7 cellular contexts compared by ENCODE assay signal in the genomic region with DNA sequence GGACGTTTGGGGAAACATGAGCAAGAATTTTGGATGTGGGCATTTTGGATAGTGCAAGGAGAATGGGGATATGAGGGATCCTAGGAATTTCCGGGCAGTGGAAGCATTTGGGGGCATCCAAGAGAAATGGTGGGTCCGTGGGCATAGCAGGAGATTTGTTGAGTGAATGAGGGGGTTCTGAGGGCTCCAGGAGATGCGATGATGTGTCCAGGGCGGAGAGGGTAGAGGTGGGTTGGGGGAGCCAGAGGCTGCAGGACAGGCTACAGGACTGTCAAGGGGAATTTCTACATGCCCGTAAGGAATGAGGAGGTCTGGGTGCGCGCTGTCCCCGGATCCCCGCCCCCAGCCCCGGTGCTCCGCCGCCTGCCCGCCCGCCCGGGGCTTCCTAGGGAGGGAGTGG. TPM values are rescaled to one million over a fixed set of nuclear protein-coding genes. Genes with fewer than 3 reads are reported as not detected.
DNase-seq lines count a peak whose midpoint lies in the region; ATAC-seq, FAIRE-seq and TF ChIP-seq lines count a peak whose summit lies in the region.

No MANE protein-coding gene starts in this region.

- peaks cover 14% of the 10 kb centered on the region for H3K4me1 Mint-ChIP-seq in endodermal cell

- H3K27ac Mint-ChIP-seq in endodermal cell, result peak overlapping the region; percentile 77

- peaks cover 18% of the 10 kb centered on the region for H3K36me3 Mint-ChIP-seq in endodermal cell (ENCODE audit: low read depth)

- intact Hi-C loops in pancreas (cut with DNase I), result loop anchor here in 1 of 3 donors (10.0 kb wide), 1 partner anchor 175 kb away; no protein-coding TSS in a partner anchor

- H3K4me1 ChIP-seq in MM.1S (ENCODE audit: low read length) (peaks cover 5% of the 10 kb centered on the region; the same call in 1 of the 2 replicates), endodermal cell (ENCODE audit: control insufficient read depth, insufficient read depth, low read length) (no peaks in the 10 kb centered on the region), pancreas (peaks cover 5 to 14% (median 6%) of the 10 kb centered on the region in 3 donors)

- H3K27ac ChIP-seq in MM.1S (ENCODE audit: low read length) (no peak overlapping the region), endodermal cell (ENCODE audit: low read depth, low read length) (no peak overlapping the region), pancreas (no peak overlapping the region)

- H4K20me1 ChIP-seq in MM.1S (ENCODE audit: insufficient read depth, low read length), result no peaks in the 10 kb centered on the region

- peak overlapping the region; percentile 72 for H3K4me2 ChIP-seq in MM.1S (ENCODE audit: low read depth, low read length)

- H3K9ac ChIP-seq in MM.1S (ENCODE audit: low read length), result peak overlapping the region; percentile 55; the same call in 1 of the 2 replicates
- H3K9ac ChIP-seq in endodermal cell (ENCODE audit: extremely low read depth, low read length, poor library complexity, severe bottlenecking), result peak overlapping the region; percentile 38

- H3K4me3 Mint-ChIP-seq in endodermal cell, result peak overlapping the region; percentile 77

- DNase-seq in MM.1S (no peak), endodermal cell (no peak), pancreas (peak in 1 of 6 donors; percentile 59), HT-29 (ENCODE audit: low spot score) (no peak)
- no peak for DNase-seq in stimulated activated CD4-positive, alpha-beta T cell treated with anti-CD3 and anti-CD28 coated beads, Interleukin-2, amount 100 ng/mL, for 24 hours

- H2AFZ ChIP-seq in MM.1S (ENCODE audit: low read length), result peak overlapping the region; percentile 58; the same call in 1 of the 2 replicates

- H3K36me3 ChIP-seq in MM.1S (replicated peaks; ENCODE audit: insufficient read depth, low read length), result no peaks in the 10 kb centered on the region
- peaks cover 21% of the 10 kb centered on the region for H3K36me3 ChIP-seq in endodermal cell (ENCODE audit: control insufficient read depth, insufficient read depth, low read length)
- H3K36me3 ChIP-seq in pancreas, result no peaks in the 10 kb centered on the region

- H3K4me3 ChIP-seq in MM.1S (ENCODE audit: low read length) (peak overlapping the region; percentile 69), endodermal cell (ENCODE audit: low read length) (peak overlapping the region; percentile 94), pancreas (peak overlapping the region; percentile 28 to 79 (median 64))

- H3K27me3 ChIP-seq in MM.1S (replicated peaks; ENCODE audit: insufficient read depth, low read length) (peaks cover 33% of the 10 kb centered on the region), endodermal cell (ENCODE audit: control insufficient read depth, insufficient read depth, low read length, poor library complexity, severe bottlenecking) (peaks cover 34% of the 10 kb centered on the region), pancreas (no peaks in the 10 kb centered on the region)

- H3K9me3 ChIP-seq in MM.1S (replicated peaks; ENCODE audit: insufficient read depth, low read length) (no peaks in the 10 kb centered on the region), endodermal cell (ENCODE audit: control insufficient read depth, low read length) (no peaks in the 10 kb centered on the region), pancreas (no peaks in the 10 kb centered on the region)

- no peaks in the 10 kb centered on the region for H3F3A ChIP-seq in MM.1S (ENCODE audit: insufficient read depth, low read length)

- FAIRE-seq in pancreas (lab: Jason Lieb, UNC), result no peak

- WGBS in endodermal cell (ENCODE audit: insufficient coverage in 1 of 2, insufficient read length in 1 of 2), 2 experiments, result 3 to 7% methylated on average over 6 to 16 of the region's 16 CpGs
- WGBS in pancreas, 2 donors, result 0 to 1% methylated on average over 11 to 16 of the region's 16 CpGs

- no peaks in the 10 kb centered on the region for H3K79me2 ChIP-seq in MM.1S (ENCODE audit: low read length)

- no peaks in the 10 kb centered on the region for H3K9me2 ChIP-seq in MM.1S (replicated peaks; ENCODE audit: insufficient read depth, low read length)

- TF ChIP-seq CTCF in MM.1S (IDR thresholded peaks at IDR 0.05; ENCODE audit: low read length), result no peak
- TF ChIP-seq CTCF in endodermal cell (conservative IDR thresholded peaks at IDR 0.05), result no peak
- TF ChIP-seq CTCF in pancreas (IDR thresholded peaks at IDR 0.05), result no peak

- ATAC-seq in GM21390 (IDR thresholded peaks at IDR 0.05; ENCODE audit: unreplicated experiment) (peak; percentile 32), pancreas (no peak), esophagus mucosa (no peak)

- no peaks in the 10 kb centered on the region for H3K9me3 Mint-ChIP-seq in endodermal cell

- H3K27me3 Mint-ChIP-seq in endodermal cell (ENCODE audit: insufficient read depth), result peaks cover 44% of the 10 kb centered on the region

RNA-seq across cellular contexts. Expression of a gene that starts 0.4 kb away (rescaled TPM):
- total RNA-seq in endodermal cell, result 10 to 100 TPM in 1 of 2 donors, 1 to 10 TPM in 1; 7.5 to 12.0 TPM
- polyA plus RNA-seq in endodermal cell (2013, experiment 1 of 2), result 8.3 TPM
- polyA plus RNA-seq in endodermal cell (2013, experiment 2 of 2), result 9.7 TPM
- total RNA-seq in pancreas, result 1 to 10 TPM; 2.1 to 5.2 (median 2.7) TPM
- polyA plus RNA-seq in pancreas, result 1 to 10 TPM; 6.6 to 7.8 TPM
- total RNA-seq in HT-29 (2014; rRNA removed; shearing (Covaris generic)), result 3.4 and 3.9 TPM in 2 replicates
- 2.2 TPM for total RNA-seq in esophagus mucosa

RNA-seq across cellular contexts. Expression of a gene that starts 1.2 kb away (rescaled TPM):
- total RNA-seq in endodermal cell (1 to 10 TPM; 2.6 to 3.6 TPM), pancreas (1 to 10 TPM in 4 of 6 donors, under 1 TPM in 2; 0.88 to 5.7 (median 1.3) TPM), esophagus mucosa (2.2 TPM)
- polyA plus RNA-seq in endodermal cell (2013, experiment 1 of 2), result 0.71 TPM
- not detected for polyA plus RNA-seq in endodermal cell (2013, experiment 2 of 2)
- polyA plus RNA-seq in pancreas, result 1 to 10 TPM; 2.6 to 2.7 TPM
- 16.0 and 16.9 TPM in 2 replicates for total RNA-seq in HT-29 (2014; rRNA removed; shearing (Covaris generic))

RNA-seq across cellular contexts. Expression of a gene that starts 8.2 kb away (rescaled TPM):
- total RNA-seq in endodermal cell (100 to 1,000 TPM; 207 to 212 TPM), pancreas (10 to 100 TPM; 48.6 to 86.2 (median 66.8) TPM), esophagus mucosa (189 TPM)
- 298 TPM for polyA plus RNA-seq in endodermal cell (2013, experiment 1 of 2)
- polyA plus RNA-seq in endodermal cell (2013, experiment 2 of 2), result 256 TPM
- 100 to 1,000 TPM; 123 to 196 TPM for polyA plus RNA-seq in pancreas
- total RNA-seq in HT-29 (2014; rRNA removed; shearing (Covaris generic)), result 83.4 and 86.2 TPM in 2 replicates

RNA-seq across cellular contexts. Expression of a gene that starts 32.1 kb away (rescaled TPM):
- total RNA-seq in endodermal cell (not detected), pancreas (10 to 100 TPM in 1 of 6 donors, 1 to 10 TPM in 5; 1.0 to 24.4 (median 3.2) TPM), esophagus mucosa (not detected)
- polyA plus RNA-seq in endodermal cell (2013, experiment 1 of 2), result not detected
- polyA plus RNA-seq in endodermal cell (2013, experiment 2 of 2), result not detected
- 10 to 100 TPM in 1 of 2 donors, 1 to 10 TPM in 1; 1.5 to 33.6 TPM for polyA plus RNA-seq in pancreas
- total RNA-seq in HT-29 (2014; rRNA removed; shearing (Covaris generic)), result 0.20 and 0.26 TPM in 2 replicates

RNA-seq across cellular contexts. Expression of a gene that starts 43.9 kb away (rescaled TPM):
- total RNA-seq in endodermal cell (under 1 TPM in 1 of 2 donors, not detected in 1; 0.24 TPM), pancreas (10 to 100 TPM in 3 of 6 donors, 1 to 10 TPM in 3; 6.5 to 16.2 (median 10.1) TPM), esophagus mucosa (10.9 TPM)
- 1.2 TPM for polyA plus RNA-seq in endodermal cell (2013, experiment 1 of 2)
- polyA plus RNA-seq in endodermal cell (2013, experiment 2 of 2), result 0.99 TPM
- polyA plus RNA-seq in pancreas, result 10 to 100 TPM; 27.4 to 49.4 TPM
- total RNA-seq in HT-29 (2014; rRNA removed; shearing (Covaris generic)), result 24.0 and 24.1 TPM in 2 replicates
